In the genomic region with DNA sequence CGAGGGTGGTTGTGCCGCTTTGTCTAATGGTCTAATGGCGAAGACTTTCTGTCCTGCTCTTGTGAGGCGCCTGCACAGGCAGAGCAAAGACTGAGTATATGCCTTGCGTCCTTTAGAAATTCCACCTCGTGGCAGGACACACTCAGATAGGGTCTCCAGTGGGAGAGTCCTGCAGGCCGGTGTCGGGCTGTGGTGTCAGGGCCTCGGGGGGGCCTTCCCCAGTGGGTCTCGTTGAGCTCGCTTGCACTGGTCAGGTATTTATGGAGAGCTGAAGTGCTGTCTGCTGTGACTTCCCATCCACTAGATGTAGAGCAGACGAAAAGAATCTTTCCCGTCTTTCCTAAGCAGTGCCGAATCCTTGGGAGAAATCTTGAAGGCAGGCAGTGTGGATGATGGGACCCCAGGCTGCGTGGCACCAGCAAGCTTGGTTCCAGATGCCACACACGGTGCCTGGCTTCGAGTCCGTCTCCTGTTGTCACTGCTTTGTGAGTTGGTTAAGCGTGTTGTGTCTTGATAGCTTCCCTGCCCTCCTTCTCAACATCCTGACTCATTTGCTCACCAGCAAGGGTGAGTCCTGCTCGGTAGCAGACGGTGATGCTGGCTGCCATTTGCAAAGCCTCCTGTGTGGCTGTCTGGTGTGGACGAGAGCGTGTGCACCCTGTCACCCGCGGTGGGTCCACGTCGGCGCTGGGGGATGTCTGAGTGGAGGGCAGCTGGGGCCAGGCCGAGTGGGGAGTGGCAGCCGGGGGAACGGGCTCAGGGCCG, we compare ENCODE assay signal across 8 cellular contexts. TPM values are rescaled to one million over a fixed set of nuclear protein-coding genes. Genes with fewer than 3 reads are reported as not detected.
A peak's percentile ranks its signal among the peaks of the same experiment; 100 is the strongest.
DNase-seq lines count a peak whose midpoint lies in the region; ATAC-seq and TF ChIP-seq lines count a peak whose summit lies in the region.

No MANE protein-coding gene starts in this region.

- ATAC-seq in left lung: no peak
- ATAC-seq in GM19455 (IDR thresholded peaks at IDR 0.05; ENCODE audit: unreplicated experiment): no peak
- no peak for ATAC-seq in HG02610 (IDR thresholded peaks at IDR 0.05; ENCODE audit: unreplicated experiment)
- no peak for ATAC-seq in GM19395 (IDR thresholded peaks at IDR 0.05; ENCODE audit: unreplicated experiment)

- CTCF ChIA-PET in OCI-LY7 (lab: Charles Lee; ENCODE audit: unreplicated experiment): no interaction called here

- no peaks in the 10 kb centered on the region for H3K27me3 Mint-ChIP-seq in chondrocyte (ENCODE audit: low read depth)

- peak overlapping the region; percentile 67 for H3K4me3 Mint-ChIP-seq in chondrocyte (ENCODE audit: unreplicated experiment)

- no peaks in the 10 kb centered on the region for H3K9me3 Mint-ChIP-seq in chondrocyte (ENCODE audit: low read depth)

- no peaks in the 10 kb centered on the region for H3K9me2 ChIP-seq in OCI-LY7 (ENCODE audit: insufficient read depth, low read length)

- peaks cover 24% of the 10 kb centered on the region for H3K4me1 Mint-ChIP-seq in chondrocyte (ENCODE audit: low read depth)

- peak overlapping the region; percentile 77 for H3K27ac ChIP-seq in OCI-LY7 (ENCODE audit: low read depth, low read length, poor library complexity, severe bottlenecking)
- peak overlapping the region in 1 of 2 donors; percentile 60 for H3K27ac ChIP-seq in left lung
- peak overlapping the region in 4 of 5 donors; percentile 45 to 79 (median 68) for H3K27ac ChIP-seq in stomach

- H3K27me3 ChIP-seq in left lung: no peaks in the 10 kb centered on the region
- H3K27me3 ChIP-seq in stomach: no peaks in the 10 kb centered on the region

- H4K20me1 ChIP-seq in OCI-LY7 (ENCODE audit: insufficient read depth, low read length): peaks cover 14% of the 10 kb centered on the region; the same call in 1 of the 2 replicates

- TF ChIP-seq CTCF in OCI-LY7 (conservative IDR thresholded peaks at IDR 0.05; ENCODE audit: low read length): no peak
- no peak for TF ChIP-seq CTCF in chondrocyte (IDR thresholded peaks at IDR 0.05)
- TF ChIP-seq CTCF in left lung (IDR thresholded peaks at IDR 0.05): no peak
- TF ChIP-seq CTCF in stomach (IDR thresholded peaks at IDR 0.05): no peak

- POLR2A ChIA-PET in OCI-LY7 (lab: Charles Lee): interaction anchor here (0.9 to 1.6 kb wide), 2 partner anchors 33 to 43 kb away, joined by 3 read pairs; no protein-coding TSS in a partner anchor

- H3K36me3 ChIP-seq in OCI-LY7 (ENCODE audit: insufficient read depth, low read length) (peaks cover 43% of the 10 kb centered on the region), left lung (peaks cover 0 to 44% of the 10 kb centered on the region in 2 donors), stomach (peaks cover 26 to 51% (median 48%) of the 10 kb centered on the region in 4 donors)

- intact Hi-C loops in OCI-LY7 (cut with micrococcal nuclease; ENCODE audit: unreplicated experiment) (no loop called here), left lung (cut with DNase I) (no loop called here), stomach (cut with DNase I; ENCODE audit: low total_unique reads) (no loop called here)

- H3K9me3 ChIP-seq in OCI-LY7 (ENCODE audit: low read length) (peaks cover 7% of the 10 kb centered on the region; the same call in 1 of the 2 replicates), left lung (no peaks in the 10 kb centered on the region), stomach (no peaks in the 10 kb centered on the region)

- peak overlapping the region; percentile 88 for H3K27ac Mint-ChIP-seq in chondrocyte (ENCODE audit: unreplicated experiment)

- peaks cover 52% of the 10 kb centered on the region for H3K79me2 ChIP-seq in OCI-LY7 (ENCODE audit: insufficient read depth, low read depth, low read length)

- TF ChIP-seq POLR2A in stomach (IDR thresholded peaks at IDR 0.05): no peak

- BruUV-seq in OCI-LY7 (replicated peaks; lab: Mats Ljungman, UMichigan): no TSS peak

- H3K4me2 ChIP-seq in OCI-LY7 (ENCODE audit: low read length): peak overlapping the region; percentile 70

- H3K4me3 ChIP-seq in OCI-LY7 (ENCODE audit: low read depth, low read length, poor library complexity, severe bottlenecking) (no peak overlapping the region), left lung (peak overlapping the region; percentile 34 to 44), stomach (peak overlapping the region; percentile 34 to 46 (median 40))

- DNase-seq in OCI-LY7 (ENCODE audit: low spot score) (no peak), chondrocyte (ENCODE audit: low spot score) (peak; percentile 75), left lung (peak in 1 of 2 donors; percentile 79), stomach (no peak), SHP77 treated with DMSO at 0.1 percent for 48 hours (lab: John Stamatoyannopoulos, UW) (no peak)

- no peak for TF ChIP-seq EP300 in stomach (IDR thresholded peaks at IDR 0.05)

- H2AFZ ChIP-seq in OCI-LY7 (ENCODE audit: low read length): no peak overlapping the region

- 71 to 85% (median 83%) methylated on average over 19 to 32 of the region's 32 CpGs for WGBS in stomach, 5 donors

- H3K36me3 Mint-ChIP-seq in chondrocyte (ENCODE audit: low read depth): peaks cover 16% of the 10 kb centered on the region

- H3K4me1 ChIP-seq in OCI-LY7 (ENCODE audit: insufficient read depth, low read length, poor library complexity, severe bottlenecking) (peaks cover 56% of the 10 kb centered on the region), left lung (peaks cover 12 to 52% of the 10 kb centered on the region in 2 donors), stomach (peaks cover 28 to 66% (median 49%) of the 10 kb centered on the region in 4 donors)

RNA-seq across cellular contexts. Expression of a gene that starts 20.5 kb away (rescaled TPM):
- total RNA-seq in OCI-LY7 (2014; rRNA removed; shearing (Covaris generic)): 52.5 and 53.2 TPM in 2 replicates
- 59.3 and 64.2 TPM in 2 replicates for total RNA-seq in OCI-LY7 (2022)
- total RNA-seq in chondrocyte: 54.4 to 62.6 TPM (median 56.3 TPM) in 3 replicates
- total RNA-seq in left lung: 10 to 100 TPM; 43.8 to 56.3 TPM
- 100 to 1,000 TPM in 3 of 5 donors, 10 to 100 TPM in 2; 34.0 to 295 (median 103) TPM for total RNA-seq in stomach
- polyA plus RNA-seq in stomach: 10 to 100 TPM; 42.3 to 48.4 (median 42.8) TPM

RNA-seq across cellular contexts. Expression of a gene that starts 36.8 kb away (rescaled TPM):
- total RNA-seq in OCI-LY7 (2014; rRNA removed; shearing (Covaris generic)): 13.2 and 17.9 TPM in 2 replicates
- 43.2 and 45.0 TPM in 2 replicates for total RNA-seq in OCI-LY7 (2022)
- total RNA-seq in chondrocyte: 20.7 to 35.1 TPM (median 20.9 TPM) in 3 replicates
- 10 to 100 TPM; 33.0 to 36.6 TPM for total RNA-seq in left lung
- total RNA-seq in stomach: 100 to 1,000 TPM in 1 of 5 donors, 10 to 100 TPM in 4; 15.1 to 103 (median 53.9) TPM
- polyA plus RNA-seq in stomach: 1 to 10 TPM; 4.1 to 7.0 (median 5.2) TPM
